ENCODE assay signal across 8 cellular contexts in genomic region chr4:7909966-7910720, GRCh38. TPM values are rescaled to one million over a fixed set of nuclear protein-coding genes. Genes with fewer than 3 reads are reported as not detected.
A peak's percentile ranks its signal among the peaks of the same experiment; 100 is the strongest.
DNase-seq lines count a peak whose midpoint lies in the region; FAIRE-seq and TF ChIP-seq lines count a peak whose summit lies in the region.
"Had no signal": no experiment of that assay in that cellular context is flagged by ENCODE, and none has a peak within 500 bp of the region (broad histone marks: within the 10 kb centered on the region; RNA-seq: fewer than 3 reads in every experiment).

No MANE protein-coding gene starts in this region.

- peak in 1 of 2 donors; percentile 52 for TF ChIP-seq EP300 in tibial nerve (IDR thresholded peaks at IDR 0.05)

- H3K56ac ChIP-seq in mesendoderm (ENCODE audit: low read length) = peak overlapping the region; percentile 77

- H4K20me1 ChIP-seq in PC-9 (ENCODE audit: insufficient read depth) = peaks cover 95% of the 10 kb centered on the region

- POLR2A ChIA-PET in PC-9 (lab: Charles Lee; ENCODE audit: unreplicated experiment) = no interaction called here

- H4K5ac ChIP-seq in mesendoderm (ENCODE audit: low read length) = no peak overlapping the region

- H3K23ac ChIP-seq in mesendoderm (ENCODE audit: low read length) = no peak overlapping the region

- peaks cover 43% of the 10 kb centered on the region; the same call in 1 of the 2 replicates for H3F3A ChIP-seq in PC-9 (ENCODE audit: insufficient read depth, low read depth)

- no peak overlapping the region for H3K4me3 ChIP-seq in PC-9
- no peak overlapping the region for H3K4me3 ChIP-seq in mesendoderm (ENCODE audit: low read length)
- H3K4me3 ChIP-seq in tibial nerve = peak overlapping the region in 3 of 4 donors; percentile 4 to 27 (median 10)

- CTCF ChIA-PET in PC-9 (lab: Charles Lee) = interaction anchor here (0.6 kb wide), 1 partner anchor 36 kb away, joined by 17 read pairs; no protein-coding TSS in a partner anchor

- no peak for FAIRE-seq in GM19239 (lab: Jason Lieb, UNC)

- H2AFZ ChIP-seq in PC-9 = no peak overlapping the region

- intact Hi-C loops in PC-9 (cut with micrococcal nuclease; ENCODE audit: unreplicated experiment) = loop anchor here (5.0 kb wide), 1 partner anchor 38 kb away; no protein-coding TSS in a partner anchor

- no peak overlapping the region for H4K8ac ChIP-seq in mesendoderm (ENCODE audit: low read depth, low read length)

- H2BK15ac ChIP-seq in mesendoderm (replicated peaks; ENCODE audit: low read depth) = no peak overlapping the region

- H3K9ac ChIP-seq in mesendoderm (ENCODE audit: low read length) = no peak overlapping the region

- H3K79me2 ChIP-seq in PC-9 (ENCODE audit: low read depth) (peaks cover 100% of the 10 kb centered on the region), mesendoderm (ENCODE audit: control insufficient read depth, insufficient read depth, low read length) (peaks cover 64% of the 10 kb centered on the region)

- DNase-seq in PC-9 = peak; percentile 45 to 49
- DNase-seq in dedifferentiated amniotic fluid mesenchymal stem cell (ENCODE audit: extremely low spot score) = peak; percentile 43
- DNase-seq in mesendoderm = no peak
- no peak for DNase-seq in tibial nerve (ENCODE audit: low spot score in 2 of 2)
- DNase-seq in GM10266 (ENCODE audit: extremely low spot score) = no peak
- DNase-seq in stimulated activated CD4-positive, alpha-beta T cell treated with anti-CD3 and anti-CD28 coated beads, Interleukin-12 subunit alpha, Interleukin-12 subunit beta, amount 100 ng/mL, for 4 hours = no peak
- DNase-seq in GM19239 (ENCODE audit: insufficient read length, low spot score) = no peak
- DNase-seq: stimulated activated CD4-positive, alpha-beta T cell treated with anti-CD3 and anti-CD28 coated beads, Interleukin-15, amount 100 ng/mL, for 24 hours had no signal

- H3K36me3 ChIP-seq in PC-9 (ENCODE audit: low read depth) (no peaks in the 10 kb centered on the region), mesendoderm (ENCODE audit: control insufficient read depth, insufficient read depth, low read length) (no peaks in the 10 kb centered on the region), tibial nerve (no peaks in the 10 kb centered on the region)

- no TSS peak for BruUV-seq in PC-9 (replicated peaks; lab: Mats Ljungman, UMichigan)

- TF ChIP-seq CTCF in PC-9 (conservative IDR thresholded peaks at IDR 0.05) = no peak
- no peak for TF ChIP-seq CTCF in tibial nerve (IDR thresholded peaks at IDR 0.05)
- no peak for TF ChIP-seq CTCF in GM10266 (IDR thresholded peaks at IDR 0.05; ENCODE audit: control insufficient read depth, insufficient read depth, low read depth, missing control alignments)

- no peaks in the 10 kb centered on the region for H3K9me2 ChIP-seq in PC-9 (ENCODE audit: insufficient read depth)

- no peak overlapping the region for H3K4ac ChIP-seq in mesendoderm (ENCODE audit: low read depth, low read length)

- H2BK120ac ChIP-seq in mesendoderm (ENCODE audit: low read depth, low read length) = peak overlapping the region; percentile 51

- WGBS in mesendoderm (ENCODE audit: extremely low coverage, insufficient coverage, low lambda C conversion rate) = no CpG with 5 or more reads among the region's 11 CpGs
- WGBS in tibial nerve, 2 donors = 47 to 54% methylated on average over 11 of the region's 11 CpGs

- H3K79me1 ChIP-seq in mesendoderm (ENCODE audit: low read length) = peaks cover 35% of the 10 kb centered on the region

- H3K4me2 ChIP-seq in PC-9 = peak overlapping the region; percentile 26; the same call in 1 of the 2 replicates
- no peak overlapping the region for H3K4me2 ChIP-seq in mesendoderm (ENCODE audit: low read length)

- no peak for TF ChIP-seq POLR2A in tibial nerve (IDR thresholded peaks at IDR 0.05)

- H2AK5ac ChIP-seq in mesendoderm (ENCODE audit: low read length) = peak overlapping the region; percentile 49

- H3K27me3 ChIP-seq in PC-9 (ENCODE audit: insufficient read depth, low read depth) = no peaks in the 10 kb centered on the region
- no peaks in the 10 kb centered on the region for H3K27me3 ChIP-seq in mesendoderm (ENCODE audit: insufficient read depth, low read length, poor library complexity)
- H3K27me3 ChIP-seq in tibial nerve = no peaks in the 10 kb centered on the region

- H3K9me3 ChIP-seq in PC-9 (ENCODE audit: insufficient read depth, low read depth) (no peaks in the 10 kb centered on the region), tibial nerve (no peaks in the 10 kb centered on the region)

- H3K18ac ChIP-seq in mesendoderm (ENCODE audit: low read length) = peak overlapping the region; percentile 78

- H3K4me1 ChIP-seq in PC-9 (replicated peaks; ENCODE audit: insufficient read depth) (peaks cover 24% of the 10 kb centered on the region), mesendoderm (ENCODE audit: control insufficient read depth, low read depth, low read length) (peaks cover 24% of the 10 kb centered on the region), tibial nerve (peaks cover 0 to 68% (median 30%) of the 10 kb centered on the region in 4 donors)

- H3K27ac ChIP-seq in PC-9 = 0 out of 2 replicates have a peak overlapping the region, but pooled peaks have one; percentile 19
- no peak overlapping the region for H3K27ac ChIP-seq in mesendoderm (ENCODE audit: low read depth, low read length)
- H3K27ac ChIP-seq in tibial nerve = peak overlapping the region; percentile 65 to 92 (median 78)

- peak overlapping the region; percentile 12 for H2BK5ac ChIP-seq in mesendoderm (ENCODE audit: low read length)

RNA-seq across cellular contexts. Expression of gene AFAP1, which starts 29.5 kb away (rescaled TPM):
- total RNA-seq in PC-9 (2021) (69.6 and 84.1 TPM in 2 replicates), tibial nerve (10 to 100 TPM; 23.2 to 34.9 (median 32.1) TPM)
- 11.2 TPM for polyA plus RNA-seq in mesendoderm (2013, experiment 1 of 2)
- 11.4 TPM for polyA plus RNA-seq in mesendoderm (2013, experiment 2 of 2)

Comparison
In these comparisons a context has a peak if more than half of its experiments do, and no peak if none do; other contexts are left out.
1. DNase-seq: peak in PC-9 (2 of 2) and dedifferentiated amniotic fluid mesenchymal stem cell (single experiment); none in mesendoderm (single experiment), tibial nerve (0 of 2), GM10266 (single experiment), stimulated activated CD4-positive, alpha-beta T cell treated with anti-CD3 and anti-CD28 coated beads, Interleukin-12 subunit alpha, Interleukin-12 subunit beta, amount 100 ng/mL, for 4 hours (single experiment) and GM19239 (single experiment).
2. H3K4me3 ChIP-seq: peak in tibial nerve (3 of 4); none in PC-9 (single experiment) and mesendoderm (single experiment).